ENCODE assay signal across 1 cellular context in genomic region chr17:28812136-28812979, GRCh38.
TF ChIP-seq lines count a peak whose summit lies in the region.

No MANE protein-coding gene starts in this region.

TF ChIP-seq in HepG2, 621 proteins besides CTCF, POLR2A, EP300 and RAD21 (continued from another document and continues in another):
- TF ChIP-seq, protein P1, sequence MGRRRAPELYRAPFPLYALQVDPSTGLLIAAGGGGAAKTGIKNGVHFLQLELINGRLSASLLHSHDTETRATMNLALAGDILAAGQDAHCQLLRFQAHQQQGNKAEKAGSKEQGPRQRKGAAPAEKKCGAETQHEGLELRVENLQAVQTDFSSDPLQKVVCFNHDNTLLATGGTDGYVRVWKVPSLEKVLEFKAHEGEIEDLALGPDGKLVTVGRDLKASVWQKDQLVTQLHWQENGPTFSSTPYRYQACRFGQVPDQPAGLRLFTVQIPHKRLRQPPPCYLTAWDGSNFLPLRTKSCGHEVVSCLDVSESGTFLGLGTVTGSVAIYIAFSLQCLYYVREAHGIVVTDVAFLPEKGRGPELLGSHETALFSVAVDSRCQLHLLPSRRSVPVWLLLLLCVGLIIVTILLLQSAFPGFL (CRISPR knock-in tag; IDR thresholded peaks at IDR 0.05) = no peak
- TF ChIP-seq CREB1 (IDR thresholded peaks at IDR 0.05) (peak; percentile 56; the same call in 1 of the 2 replicates), CREB1 (CRISPR knock-in tag; IDR thresholded peaks at IDR 0.05) (peak; percentile 62; the same call in 1 of the 2 replicates), SP2 (CRISPR knock-in tag; IDR thresholded peaks at IDR 0.05) (peak; percentile 96), ATF5 (CRISPR knock-in tag; IDR thresholded peaks at IDR 0.05; ENCODE audit: low read depth) (no peak), IKZF5 (CRISPR knock-in tag; IDR thresholded peaks at IDR 0.05) (0 out of 2 replicates have a peak, but pooled peaks have one; percentile 24), NFATC3 (CRISPR knock-in tag; IDR thresholded peaks at IDR 0.05) (no peak), RELA (CRISPR knock-in tag; IDR thresholded peaks at IDR 0.05) (no peak), PCBP2 (optimal IDR thresholded peaks at IDR 0.05; ENCODE audit: low read depth, low read length, poor library complexity, severe bottlenecking) (no peak), ZNF619 (CRISPR knock-in tag; IDR thresholded peaks at IDR 0.05) (no peak), NCOR1 (IDR thresholded peaks at IDR 0.05; ENCODE audit: borderline replicate concordance, low read length) (peak; percentile 21; the same call in 1 of the 2 replicates), KLF16 (CRISPR knock-in tag; IDR thresholded peaks at IDR 0.05) (0 out of 4 replicates have a peak, but pooled peaks of 1 of the 2 experiments have one; percentile 43), KLF11 (CRISPR knock-in tag; IDR thresholded peaks at IDR 0.05) (no peak), TBP (CRISPR knock-in tag; IDR thresholded peaks at IDR 0.05) (no peak), REXO4 (CRISPR knock-in tag; IDR thresholded peaks at IDR 0.05; ENCODE audit: borderline replicate concordance) (no peak), ZNF207 (IDR thresholded peaks at IDR 0.05; ENCODE audit: borderline replicate concordance) (no peak), ZBTB7A (CRISPR knock-in tag; IDR thresholded peaks at IDR 0.05) (no peak), THYN1 (CRISPR knock-in tag; IDR thresholded peaks at IDR 0.05; ENCODE audit: borderline replicate concordance, low read depth) (no peak), FOSL2 (CRISPR knock-in tag; IDR thresholded peaks at IDR 0.05) (no peak), MXD3 (CRISPR knock-in tag; IDR thresholded peaks at IDR 0.05) (0 out of 2 replicates have a peak, but pooled peaks have one; percentile 25), HNRNPLL (IDR thresholded peaks at IDR 0.05; ENCODE audit: low read depth, low read length, poor library complexity, severe bottlenecking) (peak; percentile 67), ZSCAN29 (CRISPR knock-in tag; conservative IDR thresholded peaks at IDR 0.05) (0 out of 2 replicates have a peak, but pooled peaks have one; percentile 40), ZC3H13 (CRISPR knock-in tag; IDR thresholded peaks at IDR 0.05) (no peak), GABPA (IDR thresholded peaks at IDR 0.05; ENCODE audit: low read depth, low read length) (peak; percentile 66), GABPA (CRISPR knock-in tag; IDR thresholded peaks at IDR 0.05; ENCODE audit: low read depth) (peak; percentile 85), RBAK (CRISPR knock-in tag; IDR thresholded peaks at IDR 0.05) (no peak), SPEN (CRISPR knock-in tag; IDR thresholded peaks at IDR 0.05; ENCODE audit: low read depth) (peak; percentile 59; the same call in 1 of the 2 replicates), TAF1 (CRISPR knock-in tag; IDR thresholded peaks at IDR 0.05) (peak; percentile 32), NFYB (CRISPR knock-in tag; IDR thresholded peaks at IDR 0.05) (peak; percentile 93), AGO1 (IDR thresholded peaks at IDR 0.05; ENCODE audit: low read depth, low read length, poor library complexity, severe bottlenecking) (peak; percentile 38), KLF13 (CRISPR knock-in tag; IDR thresholded peaks at IDR 0.05) (peak; percentile 52; the same call in 1 of the 2 replicates), ZNF567 (CRISPR knock-in tag; IDR thresholded peaks at IDR 0.05; ENCODE audit: borderline replicate concordance) (no peak), ZNF33A (CRISPR knock-in tag; IDR thresholded peaks at IDR 0.05; ENCODE audit: borderline replicate concordance) (no peak), ZNF766 (CRISPR knock-in tag; IDR thresholded peaks at IDR 0.05; ENCODE audit: borderline replicate concordance) (peak; percentile 29; the same call in 1 of the 2 replicates), ATRX (CRISPR knock-in tag; IDR thresholded peaks at IDR 0.05; ENCODE audit: borderline replicate concordance) (no peak)
- TF ChIP-seq, protein P2, sequence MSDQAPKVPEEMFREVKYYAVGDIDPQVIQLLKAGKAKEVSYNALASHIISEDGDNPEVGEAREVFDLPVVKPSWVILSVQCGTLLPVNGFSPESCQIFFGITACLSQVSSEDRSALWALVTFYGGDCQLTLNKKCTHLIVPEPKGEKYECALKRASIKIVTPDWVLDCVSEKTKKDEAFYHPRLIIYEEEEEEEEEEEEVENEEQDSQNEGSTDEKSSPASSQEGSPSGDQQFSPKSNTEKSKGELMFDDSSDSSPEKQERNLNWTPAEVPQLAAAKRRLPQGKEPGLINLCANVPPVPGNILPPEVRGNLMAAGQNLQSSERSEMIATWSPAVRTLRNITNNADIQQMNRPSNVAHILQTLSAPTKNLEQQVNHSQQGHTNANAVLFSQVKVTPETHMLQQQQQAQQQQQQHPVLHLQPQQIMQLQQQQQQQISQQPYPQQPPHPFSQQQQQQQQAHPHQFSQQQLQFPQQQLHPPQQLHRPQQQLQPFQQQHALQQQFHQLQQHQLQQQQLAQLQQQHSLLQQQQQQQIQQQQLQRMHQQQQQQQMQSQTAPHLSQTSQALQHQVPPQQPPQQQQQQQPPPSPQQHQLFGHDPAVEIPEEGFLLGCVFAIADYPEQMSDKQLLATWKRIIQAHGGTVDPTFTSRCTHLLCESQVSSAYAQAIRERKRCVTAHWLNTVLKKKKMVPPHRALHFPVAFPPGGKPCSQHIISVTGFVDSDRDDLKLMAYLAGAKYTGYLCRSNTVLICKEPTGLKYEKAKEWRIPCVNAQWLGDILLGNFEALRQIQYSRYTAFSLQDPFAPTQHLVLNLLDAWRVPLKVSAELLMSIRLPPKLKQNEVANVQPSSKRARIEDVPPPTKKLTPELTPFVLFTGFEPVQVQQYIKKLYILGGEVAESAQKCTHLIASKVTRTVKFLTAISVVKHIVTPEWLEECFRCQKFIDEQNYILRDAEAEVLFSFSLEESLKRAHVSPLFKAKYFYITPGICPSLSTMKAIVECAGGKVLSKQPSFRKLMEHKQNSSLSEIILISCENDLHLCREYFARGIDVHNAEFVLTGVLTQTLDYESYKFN (CRISPR knock-in tag; conservative IDR thresholded peaks at IDR 0.05) = no peak; the same call in 1 of the 2 replicates
- TF ChIP-seq, protein P3, sequence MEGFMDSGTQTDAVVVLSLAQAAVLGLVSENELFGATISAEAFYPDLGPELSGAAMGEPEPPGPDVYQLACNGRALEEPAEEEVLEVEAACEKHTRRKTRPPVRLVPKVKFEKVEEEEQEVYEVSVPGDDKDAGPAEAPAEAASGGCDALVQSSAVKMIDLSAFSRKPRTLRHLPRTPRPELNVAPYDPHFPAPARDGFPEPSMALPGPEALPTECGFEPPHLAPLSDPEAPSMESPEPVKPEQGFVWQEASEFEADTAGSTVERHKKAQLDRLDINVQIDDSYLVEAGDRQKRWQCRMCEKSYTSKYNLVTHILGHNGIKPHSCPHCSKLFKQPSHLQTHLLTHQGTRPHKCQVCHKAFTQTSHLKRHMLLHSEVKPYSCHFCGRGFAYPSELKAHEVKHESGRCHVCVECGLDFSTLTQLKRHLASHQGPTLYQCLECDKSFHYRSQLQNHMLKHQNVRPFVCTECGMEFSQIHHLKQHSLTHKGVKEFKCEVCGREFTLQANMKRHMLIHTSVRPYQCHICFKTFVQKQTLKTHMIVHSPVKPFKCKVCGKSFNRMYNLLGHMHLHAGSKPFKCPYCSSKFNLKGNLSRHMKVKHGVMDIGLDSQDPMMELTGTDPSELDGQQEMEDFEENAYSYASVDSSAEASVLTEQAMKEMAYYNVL (CRISPR knock-in tag; IDR thresholded peaks at IDR 0.05; ENCODE audit: borderline replicate concordance) = peak; percentile 54; the same call in 1 of the 2 replicates
- TF ChIP-seq, protein P4, sequence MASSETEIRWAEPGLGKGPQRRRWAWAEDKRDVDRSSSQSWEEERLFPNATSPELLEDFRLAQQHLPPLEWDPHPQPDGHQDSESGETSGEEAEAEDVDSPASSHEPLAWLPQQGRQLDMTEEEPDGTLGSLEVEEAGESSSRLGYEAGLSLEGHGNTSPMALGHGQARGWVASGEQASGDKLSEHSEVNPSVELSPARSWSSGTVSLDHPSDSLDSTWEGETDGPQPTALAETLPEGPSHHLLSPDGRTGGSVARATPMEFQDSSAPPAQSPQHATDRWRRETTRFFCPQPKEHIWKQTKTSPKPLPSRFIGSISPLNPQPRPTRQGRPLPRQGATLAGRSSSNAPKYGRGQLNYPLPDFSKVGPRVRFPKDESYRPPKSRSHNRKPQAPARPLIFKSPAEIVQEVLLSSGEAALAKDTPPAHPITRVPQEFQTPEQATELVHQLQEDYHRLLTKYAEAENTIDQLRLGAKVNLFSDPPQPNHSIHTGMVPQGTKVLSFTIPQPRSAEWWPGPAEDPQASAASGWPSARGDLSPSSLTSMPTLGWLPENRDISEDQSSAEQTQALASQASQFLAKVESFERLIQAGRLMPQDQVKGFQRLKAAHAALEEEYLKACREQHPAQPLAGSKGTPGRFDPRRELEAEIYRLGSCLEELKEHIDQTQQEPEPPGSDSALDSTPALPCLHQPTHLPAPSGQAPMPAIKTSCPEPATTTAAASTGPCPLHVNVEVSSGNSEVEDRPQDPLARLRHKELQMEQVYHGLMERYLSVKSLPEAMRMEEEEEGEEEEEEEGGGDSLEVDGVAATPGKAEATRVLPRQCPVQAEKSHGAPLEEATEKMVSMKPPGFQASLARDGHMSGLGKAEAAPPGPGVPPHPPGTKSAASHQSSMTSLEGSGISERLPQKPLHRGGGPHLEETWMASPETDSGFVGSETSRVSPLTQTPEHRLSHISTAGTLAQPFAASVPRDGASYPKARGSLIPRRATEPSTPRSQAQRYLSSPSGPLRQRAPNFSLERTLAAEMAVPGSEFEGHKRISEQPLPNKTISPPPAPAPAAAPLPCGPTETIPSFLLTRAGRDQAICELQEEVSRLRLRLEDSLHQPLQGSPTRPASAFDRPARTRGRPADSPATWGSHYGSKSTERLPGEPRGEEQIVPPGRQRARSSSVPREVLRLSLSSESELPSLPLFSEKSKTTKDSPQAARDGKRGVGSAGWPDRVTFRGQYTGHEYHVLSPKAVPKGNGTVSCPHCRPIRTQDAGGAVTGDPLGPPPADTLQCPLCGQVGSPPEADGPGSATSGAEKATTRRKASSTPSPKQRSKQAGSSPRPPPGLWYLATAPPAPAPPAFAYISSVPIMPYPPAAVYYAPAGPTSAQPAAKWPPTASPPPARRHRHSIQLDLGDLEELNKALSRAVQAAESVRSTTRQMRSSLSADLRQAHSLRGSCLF (CRISPR knock-in tag; IDR thresholded peaks at IDR 0.05; ENCODE audit: borderline replicate concordance) = no peak
- TF ChIP-seq, protein P5, sequence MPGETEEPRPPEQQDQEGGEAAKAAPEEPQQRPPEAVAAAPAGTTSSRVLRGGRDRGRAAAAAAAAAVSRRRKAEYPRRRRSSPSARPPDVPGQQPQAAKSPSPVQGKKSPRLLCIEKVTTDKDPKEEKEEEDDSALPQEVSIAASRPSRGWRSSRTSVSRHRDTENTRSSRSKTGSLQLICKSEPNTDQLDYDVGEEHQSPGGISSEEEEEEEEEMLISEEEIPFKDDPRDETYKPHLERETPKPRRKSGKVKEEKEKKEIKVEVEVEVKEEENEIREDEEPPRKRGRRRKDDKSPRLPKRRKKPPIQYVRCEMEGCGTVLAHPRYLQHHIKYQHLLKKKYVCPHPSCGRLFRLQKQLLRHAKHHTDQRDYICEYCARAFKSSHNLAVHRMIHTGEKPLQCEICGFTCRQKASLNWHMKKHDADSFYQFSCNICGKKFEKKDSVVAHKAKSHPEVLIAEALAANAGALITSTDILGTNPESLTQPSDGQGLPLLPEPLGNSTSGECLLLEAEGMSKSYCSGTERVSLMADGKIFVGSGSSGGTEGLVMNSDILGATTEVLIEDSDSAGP (CRISPR knock-in tag; IDR thresholded peaks at IDR 0.05; ENCODE audit: borderline replicate concordance) = peak; percentile 49; the same call in 1 of the 2 replicates
- TF ChIP-seq, protein P6, sequence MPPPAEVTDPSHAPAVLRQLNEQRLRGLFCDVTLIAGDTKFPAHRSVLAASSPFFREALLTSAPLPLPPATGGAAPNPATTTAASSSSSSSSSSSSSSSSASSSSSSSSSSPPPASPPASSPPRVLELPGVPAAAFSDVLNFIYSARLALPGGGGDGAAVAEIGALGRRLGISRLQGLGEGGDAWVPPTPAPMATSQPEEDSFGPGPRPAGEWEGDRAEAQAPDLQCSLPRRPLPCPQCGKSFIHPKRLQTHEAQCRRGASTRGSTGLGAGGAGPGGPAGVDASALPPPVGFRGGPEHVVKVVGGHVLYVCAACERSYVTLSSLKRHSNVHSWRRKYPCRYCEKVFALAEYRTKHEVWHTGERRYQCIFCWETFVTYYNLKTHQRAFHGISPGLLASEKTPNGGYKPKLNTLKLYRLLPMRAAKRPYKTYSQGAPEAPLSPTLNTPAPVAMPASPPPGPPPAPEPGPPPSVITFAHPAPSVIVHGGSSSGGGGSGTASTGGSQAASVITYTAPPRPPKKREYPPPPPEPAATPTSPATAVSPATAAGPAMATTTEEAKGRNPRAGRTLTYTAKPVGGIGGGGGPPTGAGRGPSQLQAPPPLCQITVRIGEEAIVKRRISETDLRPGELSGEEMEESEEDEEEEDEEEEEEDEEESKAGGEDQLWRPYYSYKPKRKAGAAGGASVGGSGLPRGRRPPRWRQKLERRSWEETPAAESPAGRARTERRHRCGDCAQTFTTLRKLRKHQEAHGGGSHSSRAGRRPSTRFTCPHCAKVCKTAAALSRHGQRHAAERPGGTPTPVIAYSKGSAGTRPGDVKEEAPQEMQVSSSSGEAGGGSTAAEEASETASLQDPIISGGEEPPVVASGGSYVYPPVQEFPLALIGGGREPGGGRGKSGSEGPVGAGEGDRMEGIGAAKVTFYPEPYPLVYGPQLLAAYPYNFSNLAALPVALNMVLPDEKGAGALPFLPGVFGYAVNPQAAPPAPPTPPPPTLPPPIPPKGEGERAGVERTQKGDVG (CRISPR knock-in tag; IDR thresholded peaks at IDR 0.05; ENCODE audit: borderline replicate concordance) = peak; percentile 39; the same call in 1 of the 2 replicates
